In the genomic region with DNA sequence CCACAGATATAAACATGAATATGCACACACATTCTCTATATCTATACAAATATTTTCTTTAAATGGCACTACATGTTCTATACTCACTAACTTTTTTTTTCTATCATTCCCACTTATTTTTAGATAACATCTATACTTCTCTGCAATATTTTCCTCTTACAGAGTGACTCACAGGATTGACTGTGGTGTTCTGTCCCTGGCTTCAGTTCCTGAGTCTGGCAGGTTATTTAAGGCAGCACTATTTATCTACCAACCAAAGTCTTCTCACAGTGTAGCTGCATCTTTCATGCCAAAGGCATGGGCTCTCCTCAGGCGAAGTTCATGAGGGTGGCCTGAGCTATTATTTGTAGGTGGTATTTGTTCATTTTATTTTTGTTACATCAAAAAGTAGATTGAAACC, we compare ENCODE assay signal across 31 cellular contexts.
DNase-seq lines count a peak whose midpoint lies in the region; FAIRE-seq and TF ChIP-seq lines count a peak whose summit lies in the region.
"Had no signal": no experiment of that assay in that cellular context is flagged by ENCODE, and none has a peak within 500 bp of the region (broad histone marks: within the 10 kb centered on the region; RNA-seq: fewer than 3 reads in every experiment).

No MANE protein-coding gene starts in this region.

- no peaks in the 10 kb centered on the region for H3K9me3 ChIP-seq in GM23248 (ENCODE audit: low read depth)
- H3K9me3 ChIP-seq: ascending aorta, left ventricle myocardium inferior, prostate gland, stomach, tibial artery had no signal

- in situ Hi-C loops in GM23248 (cut with MboI) = no loop called here

- H3K9me2 ChIP-seq in GM23248 (ENCODE audit: insufficient read depth) = no peaks in the 10 kb centered on the region

- H3K9ac ChIP-seq in GM23248 = no peak overlapping the region

- H3K4me1 ChIP-seq in GM23248 (ENCODE audit: insufficient read depth) = 0 out of 2 replicates have a peak, but pooled peaks cover 10% of the 10 kb centered on the region
- H3K4me1 ChIP-seq: ascending aorta, left ventricle myocardium inferior, prostate gland, stomach, tibial artery had no signal

- H3K36me3 Mint-ChIP-seq in activated CD4-positive, alpha-beta memory T cell treated with anti-CD3 and anti-CD28 coated beads, Interleukin-2, amount 10 ng/mL, durations not matched to agents 7 days and 5 days (ENCODE audit: low read depth) = no peaks in the 10 kb centered on the region
- no peaks in the 10 kb centered on the region for H3K36me3 Mint-ChIP-seq in endothelial cell (ENCODE audit: low read depth, unreplicated experiment)
- H3K36me3 Mint-ChIP-seq: activated naive CD8-positive, alpha-beta T cell; CD8-positive, alpha-beta T cell had no signal

- H3K79me2 ChIP-seq in GM23248 (ENCODE audit: insufficient read depth) = no peaks in the 10 kb centered on the region

- POLR2A ChIA-PET in activated CD4-positive, alpha-beta memory T cell treated with anti-CD3 and anti-CD28 coated beads, Interleukin-2, amount 10 ng/mL, durations not matched to agents 7 days and 5 days (lab: Charles Lee) = no interaction called here

- DNase-seq in AG10803 (ENCODE audit: low read depth) (peak; percentile 25), GM23248 (peak; percentile 48), astrocyte of the hippocampus (ENCODE audit: low read depth, low spot score) (peak; percentile 17), iris pigment epithelial cell (ENCODE audit: low read depth) (peak; percentile 17), HTR-8/SVneo (ENCODE audit: insufficient read length, low spot score) (no peak), endothelial cell (ENCODE audit: low spot score) (no peak), HK-2 (ENCODE audit: unreplicated experiment) (no peak)
- no peak for DNase-seq in activated CD4-positive, alpha-beta memory T cell treated with anti-CD3 and anti-CD28 coated beads, Interleukin-2, amount 10 ng/mL, durations not matched to agents 7 days and 5 days
- DNase-seq: activated CD4-positive, alpha-beta T cell treated with anti-CD3 and anti-CD28 coated beads for 4 hours; activated effector memory CD4-positive, alpha-beta T cell treated with anti-CD3 and anti-CD28 coated beads, Interleukin-2, amount 50 U/mL, for 16 hours; CD8-positive, alpha-beta T cell; DMS 273 treated with DMSO at 0.1 percent for 48 hours; dorsolateral prefrontal cortex; glutamatergic neuron; HCEC 1CT; left ventricle myocardium inferior; NCI-H1092 treated with DMSO at 0.1 percent for 48 hours; NCI-H1694 treated with DMSO at 0.1 percent for 48 hours; NCI-H446 treated with DMSO at 0.1 percent for 48 hours; NCI-H774; stimulated activated CD4-positive, alpha-beta T cell treated with anti-CD3 and anti-CD28 coated beads, Interleukin-12 subunit alpha, Interleukin-12 subunit beta, amount 100 ng/mL, for 4 hours; stimulated activated CD4-positive, alpha-beta T cell treated with anti-CD3 and anti-CD28 coated beads, Interleukin-2, amount 100 ng/mL, for 48 hours; stomach; T1000; tibial artery; WERI-Rb-1 had no signal

- H3K4me1 Mint-ChIP-seq in activated CD4-positive, alpha-beta memory T cell treated with anti-CD3 and anti-CD28 coated beads, Interleukin-2, amount 10 ng/mL, durations not matched to agents 7 days and 5 days = no peaks in the 10 kb centered on the region
- no peaks in the 10 kb centered on the region for H3K4me1 Mint-ChIP-seq in endothelial cell (ENCODE audit: unreplicated experiment)
- H3K4me1 Mint-ChIP-seq: B cell had no signal

- H3K9me3 Mint-ChIP-seq in activated CD4-positive, alpha-beta memory T cell treated with anti-CD3 and anti-CD28 coated beads, Interleukin-2, amount 10 ng/mL, durations not matched to agents 7 days and 5 days = no peaks in the 10 kb centered on the region
- H3K9me3 Mint-ChIP-seq in endothelial cell (ENCODE audit: unreplicated experiment) = no peaks in the 10 kb centered on the region

- no peaks in the 10 kb centered on the region for H3K27me3 Mint-ChIP-seq in activated CD4-positive, alpha-beta memory T cell treated with anti-CD3 and anti-CD28 coated beads, Interleukin-2, amount 10 ng/mL, durations not matched to agents 7 days and 5 days
- peaks cover 2% of the 10 kb centered on the region for H3K27me3 Mint-ChIP-seq in endothelial cell (ENCODE audit: unreplicated experiment)
- H3K27me3 Mint-ChIP-seq: activated naive CD8-positive, alpha-beta T cell; B cell had no signal

- TF ChIP-seq CTCF in AG10803 (conservative IDR thresholded peaks at IDR 0.05; ENCODE audit: low read length) (no peak), endothelial cell (IDR thresholded peaks at IDR 0.05; ENCODE audit: unreplicated experiment) (no peak)

- no peaks in the 10 kb centered on the region for H3F3A ChIP-seq in GM23248 (ENCODE audit: insufficient read depth)

- 16 to 23% methylated on average over 1 of the region's 1 CpG for WGBS in GM23248 (ENCODE audit: low coverage in 1 of 2, low lambda C conversion rate in 2 of 2, missing lambda C conversion rate in 2 of 2), 2 experiments

- H2AFZ ChIP-seq in GM23248 = no peak overlapping the region

- no peak overlapping the region for H3K4me3 Mint-ChIP-seq in activated CD4-positive, alpha-beta memory T cell treated with anti-CD3 and anti-CD28 coated beads, Interleukin-2, amount 10 ng/mL, durations not matched to agents 7 days and 5 days
- H3K4me3 Mint-ChIP-seq in endothelial cell (ENCODE audit: unreplicated experiment) = no peak overlapping the region
- H3K4me3 Mint-ChIP-seq: activated naive CD8-positive, alpha-beta T cell; B cell; CD8-positive, alpha-beta T cell had no signal

- H3K4me3 ChIP-seq in AG10803 (ENCODE audit: low read length) (no peak overlapping the region), GM23248 (no peak overlapping the region)
- H3K4me3 ChIP-seq: ascending aorta, dorsolateral prefrontal cortex, left ventricle myocardium inferior, prostate gland, stomach, tibial artery had no signal

- H3K27ac Mint-ChIP-seq in activated CD4-positive, alpha-beta memory T cell treated with anti-CD3 and anti-CD28 coated beads, Interleukin-2, amount 10 ng/mL, durations not matched to agents 7 days and 5 days = no peak overlapping the region
- H3K27ac Mint-ChIP-seq in endothelial cell (ENCODE audit: unreplicated experiment) = no peak overlapping the region
- H3K27ac Mint-ChIP-seq: activated naive CD8-positive, alpha-beta T cell; B cell; CD8-positive, alpha-beta T cell had no signal

- no peak for FAIRE-seq in HTR-8/SVneo (lab: Jason Lieb, UNC)
- FAIRE-seq: RCC 7860 had no signal

- CTCF ChIA-PET in activated CD4-positive, alpha-beta memory T cell treated with anti-CD3 and anti-CD28 coated beads, Interleukin-2, amount 10 ng/mL, durations not matched to agents 7 days and 5 days (lab: Charles Lee) = no interaction called here

- no peaks in the 10 kb centered on the region for H3K36me3 ChIP-seq in GM23248 (ENCODE audit: low read depth)
- H3K36me3 ChIP-seq: ascending aorta, left ventricle myocardium inferior, prostate gland, stomach, tibial artery, WERI-Rb-1 had no signal

- H4K20me1 ChIP-seq in GM23248 (ENCODE audit: insufficient read depth) = no peaks in the 10 kb centered on the region

- H3K4me2 ChIP-seq in GM23248 (ENCODE audit: unreplicated experiment) = no peak overlapping the region

- no peak overlapping the region for H3K27ac ChIP-seq in GM23248
- H3K27ac ChIP-seq: ascending aorta, dorsolateral prefrontal cortex, left ventricle myocardium inferior, prostate gland, stomach, tibial artery, WERI-Rb-1 had no signal

- H3K27me3 ChIP-seq in GM23248 (replicated peaks; ENCODE audit: insufficient read depth) = no peaks in the 10 kb centered on the region
- H3K27me3 ChIP-seq: ascending aorta, dorsolateral prefrontal cortex, stomach, tibial artery had no signal

Comparison
In these comparisons a context has a peak if more than half of its experiments do, and no peak if none do; other contexts are left out.
1. DNase-seq: peak in AG10803 (single experiment), GM23248 (single experiment), astrocyte of the hippocampus (single experiment) and iris pigment epithelial cell (single experiment); none in HTR-8/SVneo (single experiment), activated CD4-positive, alpha-beta memory T cell treated with anti-CD3 and anti-CD28 coated beads, Interleukin-2, amount 10 ng/mL, durations not matched to agents 7 days and 5 days (single experiment), endothelial cell (single experiment) and HK-2 (single experiment).